In genomic region chr1:92736395-92736794, GRCh38 we compare ENCODE assay signal across 13 cellular contexts. TPM values are rescaled to one million over a fixed set of nuclear protein-coding genes. Genes with fewer than 3 reads are reported as not detected.
A peak's percentile ranks its signal among the peaks of the same experiment; 100 is the strongest.
DNase-seq lines count a peak whose midpoint lies in the region; FAIRE-seq and TF ChIP-seq lines count a peak whose summit lies in the region.
"Had no signal": no experiment of that assay in that cellular context is flagged by ENCODE, and none has a peak within 500 bp of the region (broad histone marks: within the 10 kb centered on the region; RNA-seq: fewer than 3 reads in every experiment).

No MANE protein-coding gene starts in this region.

- peaks cover 13% of the 10 kb centered on the region for H3K36me3 Mint-ChIP-seq in chondrocyte (ENCODE audit: low read depth)
- H3K36me3 Mint-ChIP-seq: CD8-positive, alpha-beta T cell had no signal

- no peaks in the 10 kb centered on the region for H3K9me3 ChIP-seq in kidney (ENCODE audit: control insufficient read depth in 1 of 2, low read length in 2 of 2)

- H3K9ac ChIP-seq in kidney (ENCODE audit: low read length in 2 of 2), result no peak overlapping the region

- TF ChIP-seq CTCF in chondrocyte (IDR thresholded peaks at IDR 0.05), result peak; percentile 65
- TF ChIP-seq CTCF in retinal pigment epithelial cell (conservative IDR thresholded peaks at IDR 0.05; ENCODE audit: low read depth, low read length), result peak; percentile 38
- no peak for TF ChIP-seq CTCF in kidney (IDR thresholded peaks at IDR 0.05; ENCODE audit: borderline replicate concordance, extremely low read depth, insufficient read depth)

- no peaks in the 10 kb centered on the region for H3K4me1 Mint-ChIP-seq in chondrocyte (ENCODE audit: low read depth)

- H3K27ac ChIP-seq in kidney (ENCODE audit: low read depth in 2 of 2, low read length in 2 of 2), result no peak overlapping the region

- no peak overlapping the region for H3K27ac Mint-ChIP-seq in chondrocyte (ENCODE audit: unreplicated experiment)
- H3K27ac Mint-ChIP-seq: activated T-cell treated with anti-CD3 and anti-CD28 coated beads, Interleukin-2, amount 50 U/mL, for 24 hours; CD8-positive, alpha-beta T cell had no signal

- H3K36me3 ChIP-seq in kidney (ENCODE audit: control insufficient read depth in 1 of 2, insufficient read depth in 2 of 2, low read length in 2 of 2), result no peaks in the 10 kb centered on the region

- intact Hi-C loops in kidney (cut with DNase I), result no loop called here

- no peaks in the 10 kb centered on the region for H3K27me3 Mint-ChIP-seq in chondrocyte (ENCODE audit: low read depth)
- H3K27me3 Mint-ChIP-seq: activated T-cell treated with anti-CD3 and anti-CD28 coated beads, Interleukin-2, amount 50 U/mL, for 24 hours had no signal

- DNase-seq in NCI-H82 (lab: John Stamatoyannopoulos, UW), result peak; percentile 43
- DNase-seq in NCI-H82 treated with DMSO at 0.1 percent for 48 hours (lab: John Stamatoyannopoulos, UW; ENCODE audit: unreplicated experiment), result no peak
- DNase-seq in Kasumi-1 (lab: John Stamatoyannopoulos, UW), result peak; percentile 24 to 57
- no peak for DNase-seq in chondrocyte (ENCODE audit: low spot score)
- no peak for DNase-seq in retinal pigment epithelial cell (ENCODE audit: low read depth)
- DNase-seq in hepatic stellate cell (ENCODE audit: low spot score), result no peak
- no peak for DNase-seq in kidney
- DNase-seq in NCI-H2029 (lab: John Stamatoyannopoulos, UW), result no peak
- DNase-seq: activated T-cell treated with anti-CD3 and anti-CD28 coated beads, Interleukin-2, amount 50 U/mL, for 24 hours; CD8-positive, alpha-beta T cell; SHP77 treated with DMSO at 0.1 percent for 48 hours had no signal

- FAIRE-seq in kidney (lab: Jason Lieb, UNC), result no peak
- FAIRE-seq: endometrium, HTR-8/SVneo had no signal

- no peak overlapping the region for H3K4me3 Mint-ChIP-seq in chondrocyte (ENCODE audit: unreplicated experiment)
- H3K4me3 Mint-ChIP-seq: activated T-cell treated with anti-CD3 and anti-CD28 coated beads, Interleukin-2, amount 50 U/mL, for 24 hours; CD8-positive, alpha-beta T cell had no signal

- H3K4me3 ChIP-seq in retinal pigment epithelial cell (ENCODE audit: low read length) (no peak overlapping the region), kidney (ENCODE audit: low read length in 2 of 2) (no peak overlapping the region)

- H3K9me3 Mint-ChIP-seq in chondrocyte (ENCODE audit: low read depth), result peaks cover 4% of the 10 kb centered on the region
- H3K9me3 Mint-ChIP-seq: CD8-positive, alpha-beta T cell had no signal

- no peaks in the 10 kb centered on the region for H3K4me1 ChIP-seq in kidney (ENCODE audit: control insufficient read depth in 1 of 2, insufficient read depth in 1 of 2, low read depth in 1 of 2, low read length in 2 of 2)

RNA-seq across cellular contexts. Expression of gene EVI5, which starts 48.5 kb away (rescaled TPM):
- 57.3 to 69.5 TPM (median 66.8 TPM) in 3 replicates for total RNA-seq in chondrocyte
- total RNA-seq in kidney, result 36.5 TPM
- 3.6 TPM for polyA plus RNA-seq in kidney (ENCODE audit: insufficient read depth, low read depth, low replicate concordance)

Comparison
In these comparisons a context has a peak if more than half of its experiments do, and no peak if none do; other contexts are left out.
1. DNase-seq: peak in NCI-H82 (single experiment) and Kasumi-1 (2 of 2); none in NCI-H82 treated with DMSO at 0.1 percent for 48 hours (single experiment), chondrocyte (single experiment), retinal pigment epithelial cell (single experiment), hepatic stellate cell (single experiment), kidney (single experiment) and NCI-H2029 (single experiment).